ENCODE assay signal across 1 cellular context in the genomic region with DNA sequence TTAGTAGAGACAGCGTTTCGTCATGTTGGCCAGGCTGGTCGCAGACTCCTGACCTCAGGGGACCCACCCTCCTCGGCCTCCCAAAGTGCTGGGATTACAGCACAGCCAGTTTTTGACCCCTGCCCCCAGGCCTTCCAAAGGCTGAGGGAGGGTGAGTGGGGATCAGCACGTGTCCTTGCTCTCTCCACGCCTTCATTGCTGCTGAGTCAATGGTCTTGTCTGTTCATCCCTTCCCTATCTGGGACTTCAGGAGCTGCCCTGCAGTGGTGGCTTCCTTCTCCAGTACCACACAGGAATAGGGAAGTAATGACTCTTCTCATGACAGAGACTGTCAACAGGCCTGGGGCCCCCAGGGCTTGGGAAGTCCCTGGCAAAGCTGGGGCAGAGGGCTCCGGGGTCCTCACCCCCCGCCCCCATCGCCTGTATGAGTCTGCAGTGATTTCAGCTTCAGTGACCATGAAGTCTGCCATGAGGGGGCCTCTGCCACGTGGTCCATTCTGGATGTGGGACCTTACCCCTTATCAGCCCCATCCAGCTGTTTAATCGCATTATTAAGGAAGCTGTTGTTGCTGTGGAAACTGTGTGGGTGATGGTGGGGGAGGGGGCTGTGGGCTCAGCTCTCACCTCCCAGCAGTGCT.
TF ChIP-seq lines count a peak whose summit lies in the region.

No MANE protein-coding gene starts in this region.

TF ChIP-seq in HepG2, 621 proteins besides CTCF, POLR2A, EP300 and RAD21 (continued from another document and continues in another):
- TF ChIP-seq NFKB2 (CRISPR knock-in tag; IDR thresholded peaks at IDR 0.05; ENCODE audit: borderline replicate concordance), result no peak; the same call in 1 of the 2 replicates
- no peak for TF ChIP-seq KLF12 (CRISPR knock-in tag; IDR thresholded peaks at IDR 0.05; ENCODE audit: borderline replicate concordance)
- TF ChIP-seq ZNF136 (CRISPR knock-in tag; IDR thresholded peaks at IDR 0.05; ENCODE audit: low read depth), result no peak
- TF ChIP-seq ZC3H13 (CRISPR knock-in tag; IDR thresholded peaks at IDR 0.05), result no peak
- no peak for TF ChIP-seq ZNF672 (CRISPR knock-in tag; IDR thresholded peaks at IDR 0.05)
- TF ChIP-seq, protein P1, sequence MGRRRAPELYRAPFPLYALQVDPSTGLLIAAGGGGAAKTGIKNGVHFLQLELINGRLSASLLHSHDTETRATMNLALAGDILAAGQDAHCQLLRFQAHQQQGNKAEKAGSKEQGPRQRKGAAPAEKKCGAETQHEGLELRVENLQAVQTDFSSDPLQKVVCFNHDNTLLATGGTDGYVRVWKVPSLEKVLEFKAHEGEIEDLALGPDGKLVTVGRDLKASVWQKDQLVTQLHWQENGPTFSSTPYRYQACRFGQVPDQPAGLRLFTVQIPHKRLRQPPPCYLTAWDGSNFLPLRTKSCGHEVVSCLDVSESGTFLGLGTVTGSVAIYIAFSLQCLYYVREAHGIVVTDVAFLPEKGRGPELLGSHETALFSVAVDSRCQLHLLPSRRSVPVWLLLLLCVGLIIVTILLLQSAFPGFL (CRISPR knock-in tag; IDR thresholded peaks at IDR 0.05), result no peak
- TF ChIP-seq, protein P2, sequence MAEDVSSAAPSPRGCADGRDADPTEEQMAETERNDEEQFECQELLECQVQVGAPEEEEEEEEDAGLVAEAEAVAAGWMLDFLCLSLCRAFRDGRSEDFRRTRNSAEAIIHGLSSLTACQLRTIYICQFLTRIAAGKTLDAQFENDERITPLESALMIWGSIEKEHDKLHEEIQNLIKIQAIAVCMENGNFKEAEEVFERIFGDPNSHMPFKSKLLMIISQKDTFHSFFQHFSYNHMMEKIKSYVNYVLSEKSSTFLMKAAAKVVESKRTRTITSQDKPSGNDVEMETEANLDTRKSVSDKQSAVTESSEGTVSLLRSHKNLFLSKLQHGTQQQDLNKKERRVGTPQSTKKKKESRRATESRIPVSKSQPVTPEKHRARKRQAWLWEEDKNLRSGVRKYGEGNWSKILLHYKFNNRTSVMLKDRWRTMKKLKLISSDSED (CRISPR knock-in tag; IDR thresholded peaks at IDR 0.05), result no peak
- TF ChIP-seq, protein P3, sequence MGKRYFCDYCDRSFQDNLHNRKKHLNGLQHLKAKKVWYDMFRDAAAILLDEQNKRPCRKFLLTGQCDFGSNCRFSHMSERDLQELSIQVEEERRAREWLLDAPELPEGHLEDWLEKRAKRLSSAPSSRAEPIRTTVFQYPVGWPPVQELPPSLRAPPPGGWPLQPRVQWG (CRISPR knock-in tag; IDR thresholded peaks at IDR 0.05; ENCODE audit: borderline replicate concordance, low read depth), result no peak
- TF ChIP-seq PAWR (CRISPR knock-in tag; IDR thresholded peaks at IDR 0.05; ENCODE audit: borderline replicate concordance), result no peak
- TF ChIP-seq, protein P4, sequence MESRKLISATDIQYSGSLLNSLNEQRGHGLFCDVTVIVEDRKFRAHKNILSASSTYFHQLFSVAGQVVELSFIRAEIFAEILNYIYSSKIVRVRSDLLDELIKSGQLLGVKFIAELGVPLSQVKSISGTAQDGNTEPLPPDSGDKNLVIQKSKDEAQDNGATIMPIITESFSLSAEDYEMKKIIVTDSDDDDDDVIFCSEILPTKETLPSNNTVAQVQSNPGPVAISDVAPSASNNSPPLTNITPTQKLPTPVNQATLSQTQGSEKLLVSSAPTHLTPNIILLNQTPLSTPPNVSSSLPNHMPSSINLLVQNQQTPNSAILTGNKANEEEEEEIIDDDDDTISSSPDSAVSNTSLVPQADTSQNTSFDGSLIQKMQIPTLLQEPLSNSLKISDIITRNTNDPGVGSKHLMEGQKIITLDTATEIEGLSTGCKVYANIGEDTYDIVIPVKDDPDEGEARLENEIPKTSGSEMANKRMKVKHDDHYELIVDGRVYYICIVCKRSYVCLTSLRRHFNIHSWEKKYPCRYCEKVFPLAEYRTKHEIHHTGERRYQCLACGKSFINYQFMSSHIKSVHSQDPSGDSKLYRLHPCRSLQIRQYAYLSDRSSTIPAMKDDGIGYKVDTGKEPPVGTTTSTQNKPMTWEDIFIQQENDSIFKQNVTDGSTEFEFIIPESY (CRISPR knock-in tag; IDR thresholded peaks at IDR 0.05), result peak; percentile 68; the same call in 1 of the 2 replicates
- TF ChIP-seq, protein P5, sequence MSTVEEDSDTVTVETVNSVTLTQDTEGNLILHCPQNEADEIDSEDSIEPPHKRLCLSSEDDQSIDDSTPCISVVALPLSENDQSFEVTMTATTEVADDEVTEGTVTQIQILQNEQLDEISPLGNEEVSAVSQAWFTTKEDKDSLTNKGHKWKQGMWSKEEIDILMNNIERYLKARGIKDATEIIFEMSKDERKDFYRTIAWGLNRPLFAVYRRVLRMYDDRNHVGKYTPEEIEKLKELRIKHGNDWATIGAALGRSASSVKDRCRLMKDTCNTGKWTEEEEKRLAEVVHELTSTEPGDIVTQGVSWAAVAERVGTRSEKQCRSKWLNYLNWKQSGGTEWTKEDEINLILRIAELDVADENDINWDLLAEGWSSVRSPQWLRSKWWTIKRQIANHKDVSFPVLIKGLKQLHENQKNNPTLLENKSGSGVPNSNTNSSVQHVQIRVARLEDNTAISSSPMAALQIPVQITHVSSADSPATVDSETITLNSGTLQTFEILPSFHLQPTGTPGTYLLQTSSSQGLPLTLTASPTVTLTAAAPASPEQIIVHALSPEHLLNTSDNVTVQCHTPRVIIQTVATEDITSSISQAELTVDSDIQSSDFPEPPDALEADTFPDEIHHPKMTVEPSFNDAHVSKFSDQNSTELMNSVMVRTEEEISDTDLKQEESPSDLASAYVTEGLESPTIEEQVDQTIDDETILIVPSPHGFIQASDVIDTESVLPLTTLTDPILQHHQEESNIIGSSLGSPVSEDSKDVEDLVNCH (CRISPR knock-in tag; IDR thresholded peaks at IDR 0.05), result no peak
- TF ChIP-seq RCOR2 (CRISPR knock-in tag; IDR thresholded peaks at IDR 0.05), result 0 out of 2 replicates have a peak, but pooled peaks have one; percentile 46
- peak; percentile 64; the same call in 1 of the 2 replicates for TF ChIP-seq ZNF878 (CRISPR knock-in tag; IDR thresholded peaks at IDR 0.05)
- TF ChIP-seq MTA3 (CRISPR knock-in tag; IDR thresholded peaks at IDR 0.05), result no peak
- TF ChIP-seq NFE2L2 (IDR thresholded peaks at IDR 0.05; ENCODE audit: low read length), result peak; percentile 33; the same call in 1 of the 2 replicates
- TF ChIP-seq ZNF317 (CRISPR knock-in tag; IDR thresholded peaks at IDR 0.05), result no peak
- no peak for TF ChIP-seq ZNF839 (CRISPR knock-in tag; IDR thresholded peaks at IDR 0.05; ENCODE audit: borderline replicate concordance)
- no peak for TF ChIP-seq ZNF335 (CRISPR knock-in tag; IDR thresholded peaks at IDR 0.05)
- no peak for TF ChIP-seq ZNF572 (CRISPR knock-in tag; IDR thresholded peaks at IDR 0.05)
- 0 out of 2 replicates have a peak, but pooled peaks have one; percentile 38 for TF ChIP-seq ZNF333 (CRISPR knock-in tag; IDR thresholded peaks at IDR 0.05; ENCODE audit: borderline replicate concordance)
- no peak for TF ChIP-seq ZFAT (CRISPR knock-in tag; conservative IDR thresholded peaks at IDR 0.05)
- TF ChIP-seq, protein P6, sequence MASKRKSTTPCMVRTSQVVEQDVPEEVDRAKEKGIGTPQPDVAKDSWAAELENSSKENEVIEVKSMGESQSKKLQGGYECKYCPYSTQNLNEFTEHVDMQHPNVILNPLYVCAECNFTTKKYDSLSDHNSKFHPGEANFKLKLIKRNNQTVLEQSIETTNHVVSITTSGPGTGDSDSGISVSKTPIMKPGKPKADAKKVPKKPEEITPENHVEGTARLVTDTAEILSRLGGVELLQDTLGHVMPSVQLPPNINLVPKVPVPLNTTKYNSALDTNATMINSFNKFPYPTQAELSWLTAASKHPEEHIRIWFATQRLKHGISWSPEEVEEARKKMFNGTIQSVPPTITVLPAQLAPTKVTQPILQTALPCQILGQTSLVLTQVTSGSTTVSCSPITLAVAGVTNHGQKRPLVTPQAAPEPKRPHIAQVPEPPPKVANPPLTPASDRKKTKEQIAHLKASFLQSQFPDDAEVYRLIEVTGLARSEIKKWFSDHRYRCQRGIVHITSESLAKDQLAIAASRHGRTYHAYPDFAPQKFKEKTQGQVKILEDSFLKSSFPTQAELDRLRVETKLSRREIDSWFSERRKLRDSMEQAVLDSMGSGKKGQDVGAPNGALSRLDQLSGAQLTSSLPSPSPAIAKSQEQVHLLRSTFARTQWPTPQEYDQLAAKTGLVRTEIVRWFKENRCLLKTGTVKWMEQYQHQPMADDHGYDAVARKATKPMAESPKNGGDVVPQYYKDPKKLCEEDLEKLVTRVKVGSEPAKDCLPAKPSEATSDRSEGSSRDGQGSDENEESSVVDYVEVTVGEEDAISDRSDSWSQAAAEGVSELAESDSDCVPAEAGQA (IDR thresholded peaks at IDR 0.05; ENCODE audit: low read depth), result no peak; the same call in 1 of the 2 replicates
- TF ChIP-seq, protein P6 (CRISPR knock-in tag; IDR thresholded peaks at IDR 0.05; ENCODE audit: borderline replicate concordance), result no peak
- TF ChIP-seq, protein P7, sequence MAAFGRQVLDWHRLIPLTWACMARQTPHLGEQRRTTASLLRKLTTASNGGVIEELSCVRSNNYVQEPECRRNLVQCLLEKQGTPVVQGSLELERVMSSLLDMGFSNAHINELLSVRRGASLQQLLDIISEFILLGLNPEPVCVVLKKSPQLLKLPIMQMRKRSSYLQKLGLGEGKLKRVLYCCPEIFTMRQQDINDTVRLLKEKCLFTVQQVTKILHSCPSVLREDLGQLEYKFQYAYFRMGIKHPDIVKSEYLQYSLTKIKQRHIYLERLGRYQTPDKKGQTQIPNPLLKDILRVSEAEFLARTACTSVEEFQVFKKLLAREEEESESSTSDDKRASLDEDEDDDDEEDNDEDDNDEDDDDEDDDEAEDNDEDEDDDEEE (CRISPR knock-in tag; IDR thresholded peaks at IDR 0.05), result no peak
- TF ChIP-seq, protein P8, sequence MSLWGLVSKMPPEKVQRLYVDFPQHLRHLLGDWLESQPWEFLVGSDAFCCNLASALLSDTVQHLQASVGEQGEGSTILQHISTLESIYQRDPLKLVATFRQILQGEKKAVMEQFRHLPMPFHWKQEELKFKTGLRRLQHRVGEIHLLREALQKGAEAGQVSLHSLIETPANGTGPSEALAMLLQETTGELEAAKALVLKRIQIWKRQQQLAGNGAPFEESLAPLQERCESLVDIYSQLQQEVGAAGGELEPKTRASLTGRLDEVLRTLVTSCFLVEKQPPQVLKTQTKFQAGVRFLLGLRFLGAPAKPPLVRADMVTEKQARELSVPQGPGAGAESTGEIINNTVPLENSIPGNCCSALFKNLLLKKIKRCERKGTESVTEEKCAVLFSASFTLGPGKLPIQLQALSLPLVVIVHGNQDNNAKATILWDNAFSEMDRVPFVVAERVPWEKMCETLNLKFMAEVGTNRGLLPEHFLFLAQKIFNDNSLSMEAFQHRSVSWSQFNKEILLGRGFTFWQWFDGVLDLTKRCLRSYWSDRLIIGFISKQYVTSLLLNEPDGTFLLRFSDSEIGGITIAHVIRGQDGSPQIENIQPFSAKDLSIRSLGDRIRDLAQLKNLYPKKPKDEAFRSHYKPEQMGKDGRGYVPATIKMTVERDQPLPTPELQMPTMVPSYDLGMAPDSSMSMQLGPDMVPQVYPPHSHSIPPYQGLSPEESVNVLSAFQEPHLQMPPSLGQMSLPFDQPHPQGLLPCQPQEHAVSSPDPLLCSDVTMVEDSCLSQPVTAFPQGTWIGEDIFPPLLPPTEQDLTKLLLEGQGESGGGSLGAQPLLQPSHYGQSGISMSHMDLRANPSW (CRISPR knock-in tag; IDR thresholded peaks at IDR 0.05; ENCODE audit: borderline replicate concordance), result 0 out of 2 replicates have a peak, but pooled peaks have one; percentile 46
- TF ChIP-seq ZNF879 (CRISPR knock-in tag; IDR thresholded peaks at IDR 0.05), result no peak
- no peak for TF ChIP-seq SMYD3 (CRISPR knock-in tag; IDR thresholded peaks at IDR 0.05)
- TF ChIP-seq SRY (CRISPR knock-in tag; IDR thresholded peaks at IDR 0.05), result no peak
- TF ChIP-seq REL (CRISPR knock-in tag; conservative IDR thresholded peaks at IDR 0.05), result no peak
- TF ChIP-seq ONECUT2 (CRISPR knock-in tag; IDR thresholded peaks at IDR 0.05), result no peak
- TF ChIP-seq HHEX (CRISPR knock-in tag; IDR thresholded peaks at IDR 0.05), result no peak
- no peak for TF ChIP-seq SRSF9 (IDR thresholded peaks at IDR 0.05; ENCODE audit: borderline replicate concordance, insufficient read depth, low read depth, low read length, poor library complexity, severe bottlenecking)
- TF ChIP-seq MED1 (CRISPR knock-in tag; IDR thresholded peaks at IDR 0.05), result peak; percentile 86
- no peak for TF ChIP-seq FOXK2 (IDR thresholded peaks at IDR 0.05)
- TF ChIP-seq ATF1 (CRISPR knock-in tag; IDR thresholded peaks at IDR 0.05), result no peak
- TF ChIP-seq NR3C1 (CRISPR knock-in tag; IDR thresholded peaks at IDR 0.05), result no peak
- TF ChIP-seq, protein P9, sequence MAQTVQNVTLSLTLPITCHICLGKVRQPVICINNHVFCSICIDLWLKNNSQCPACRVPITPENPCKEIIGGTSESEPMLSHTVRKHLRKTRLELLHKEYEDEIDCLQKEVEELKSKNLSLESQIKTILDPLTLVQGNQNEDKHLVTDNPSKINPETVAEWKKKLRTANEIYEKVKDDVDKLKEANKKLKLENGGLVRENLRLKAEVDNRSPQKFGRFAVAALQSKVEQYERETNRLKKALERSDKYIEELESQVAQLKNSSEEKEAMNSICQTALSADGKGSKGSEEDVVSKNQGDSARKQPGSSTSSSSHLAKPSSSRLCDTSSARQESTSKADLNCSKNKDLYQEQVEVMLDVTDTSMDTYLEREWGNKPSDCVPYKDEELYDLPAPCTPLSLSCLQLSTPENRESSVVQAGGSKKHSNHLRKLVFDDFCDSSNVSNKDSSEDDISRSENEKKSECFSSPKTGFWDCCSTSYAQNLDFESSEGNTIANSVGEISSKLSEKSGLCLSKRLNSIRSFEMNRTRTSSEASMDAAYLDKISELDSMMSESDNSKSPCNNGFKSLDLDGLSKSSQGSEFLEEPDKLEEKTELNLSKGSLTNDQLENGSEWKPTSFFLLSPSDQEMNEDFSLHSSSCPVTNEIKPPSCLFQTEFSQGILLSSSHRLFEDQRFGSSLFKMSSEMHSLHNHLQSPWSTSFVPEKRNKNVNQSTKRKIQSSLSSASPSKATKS (CRISPR knock-in tag; IDR thresholded peaks at IDR 0.05), result no peak
